ENCODE assay signal across 27 cellular contexts in genomic region chr1:115123116-115123515, GRCh38.
"Had no signal": no experiment of that assay in that cellular context is flagged by ENCODE, and none has a peak within 500 bp of the region (broad histone marks: within the 10 kb centered on the region; RNA-seq: fewer than 3 reads in every experiment).

No MANE protein-coding gene starts in this region.

- H3K9me3 ChIP-seq: thoracic aorta had no signal

- H3K27me3 Mint-ChIP-seq: type B pancreatic cell had no signal

- H3K4me1 ChIP-seq: body of pancreas, heart right ventricle, lower lobe of right lung, uterus had no signal

- DNase-seq: activated CD4-positive, alpha-beta T cell treated with anti-CD3 and anti-CD28 coated beads for 4 hours; activated CD4-positive, alpha-beta T cell treated with anti-CD3 and anti-CD28 coated beads, Interleukin-2, amount 50 U/mL, for 4 hours; activated CD4-positive, CD25-positive, alpha-beta regulatory T cell; activated naive CD4-positive, alpha-beta T cell; activated T-cell treated with anti-CD3 and anti-CD28 coated beads for 4 hours; activated T-cell treated with anti-CD3 and anti-CD28 coated beads, Interleukin-2, amount 50 U/mL, for 72 hours; body of pancreas; cerebellar nuclear complex; dorsolateral prefrontal cortex; effector memory CD8-positive, alpha-beta T cell; foreskin fibroblast; heart right ventricle; kidney glomerular epithelial cell; left lung; lower lobe of right lung; mesendoderm; natural killer cell; posterior cingulate gyrus; right cardiac atrium; stimulated activated CD4-positive, alpha-beta T cell treated with anti-CD3 and anti-CD28 coated beads, Interleukin-4, amount 100 ng/mL, for 1 hour; uterus had no signal

- H3K4me3 ChIP-seq: body of pancreas, cardiac muscle cell, coronary artery, dorsolateral prefrontal cortex, heart right ventricle, left lung, lower lobe of right lung, thoracic aorta, uterus had no signal

- H3K36me3 ChIP-seq: cardiac muscle cell, heart right ventricle, left lung, lower lobe of right lung, thoracic aorta, uterus had no signal

- H3K36me3 Mint-ChIP-seq: type B pancreatic cell had no signal

- H3K27ac Mint-ChIP-seq: activated naive CD4-positive, alpha-beta T cell treated with anti-CD3 and anti-CD28 coated beads, Interleukin-2, amount 50 U/mL, for 72 hours; activated T-cell treated with anti-CD3 and anti-CD28 coated beads, Interleukin-2, amount 50 U/mL, for 72 hours; effector memory CD8-positive, alpha-beta T cell; natural killer cell; stimulated activated naive CD8-positive, alpha-beta T cell treated with anti-CD3 and anti-CD28 coated beads, Interleukin-15, Interleukin-2, amounts not matched to agents 100 ng/mL and 50 ng/mL, for 24 hours; type B pancreatic cell had no signal

- H3K27ac ChIP-seq: body of pancreas, cardiac muscle cell, coronary artery, dorsolateral prefrontal cortex, heart right ventricle, left lung, lower lobe of right lung, thoracic aorta, uterus had no signal

- H3K4me1 Mint-ChIP-seq: natural killer cell had no signal

- H3K27me3 ChIP-seq: body of pancreas, cardiac muscle cell, heart right ventricle, uterus had no signal

- ATAC-seq: activated naive CD4-positive, alpha-beta T cell treated with anti-CD3 and anti-CD28 coated beads, Interleukin-2, amount 50 U/mL, for 72 hours; activated T-cell treated with anti-CD3 and anti-CD28 coated beads, Interleukin-2, amount 50 U/mL, for 72 hours; body of pancreas; effector memory CD8-positive, alpha-beta T cell; heart right ventricle; left lung; lower lobe of right lung; natural killer cell; right cardiac atrium had no signal

- H3K4me3 Mint-ChIP-seq: activated T-cell treated with anti-CD3 and anti-CD28 coated beads, Interleukin-2, amount 50 U/mL, for 72 hours; effector memory CD8-positive, alpha-beta T cell; natural killer cell; stimulated activated naive CD8-positive, alpha-beta T cell treated with anti-CD3 and anti-CD28 coated beads, Interleukin-15, Interleukin-2, amounts not matched to agents 100 ng/mL and 50 ng/mL, for 24 hours; type B pancreatic cell had no signal
